Comparison of ENCODE assay signal across 8 cellular contexts in genomic region chr7:47253650-47254080, GRCh38.
A peak's percentile ranks its signal among the peaks of the same experiment; 100 is the strongest.
DNase-seq lines count a peak whose midpoint lies in the region; ATAC-seq, FAIRE-seq and TF ChIP-seq lines count a peak whose summit lies in the region.

No MANE protein-coding gene starts in this region.

- BruUV-seq in GM12878 (replicated peaks; lab: Mats Ljungman, UMichigan) = no TSS peak

- TF ChIP-seq CTCF in NB4 (IDR thresholded peaks at IDR 0.05; ENCODE audit: low read depth, low read length) (no peak), GM12878 (IDR thresholded peaks at IDR 0.05 in 2 of 3, conservative IDR thresholded peaks at IDR 0.05 in 1 of 3; ENCODE audit: control insufficient read depth in 2 of 3, extremely low read depth in 1 of 3, insufficient read depth in 1 of 3, low read depth in 3 of 3, low read length in 3 of 3) (no peak)

- H3K9ac ChIP-seq in GM12878 (ENCODE audit: control insufficient read depth, insufficient read depth, low read length) = no peak overlapping the region

- no peak overlapping the region for H3K4me2 ChIP-seq in GM12878 (ENCODE audit: control insufficient read depth, insufficient read depth)

- peaks cover 0 to 4% of the 10 kb centered on the region in 2 experiments; a peak in 2 of 4 replicates for H3K27me3 ChIP-seq in GM12878 (replicated peaks in 1 of 2; ENCODE audit: control insufficient read depth in 2 of 2, insufficient read depth in 2 of 2, low read length in 1 of 2)

- H3K79me2 ChIP-seq in GM12878 (ENCODE audit: control insufficient read depth, insufficient read depth, low read length) = no peaks in the 10 kb centered on the region

- no peak overlapping the region for H2AFZ ChIP-seq in GM12878 (ENCODE audit: control insufficient read depth, low read depth, low read length)

- FAIRE-seq in GM12878 (lab: Jason Lieb, UNC) = no peak

- no peak for TF ChIP-seq RAD21 in GM12878 (IDR thresholded peaks at IDR 0.05; ENCODE audit: insufficient read depth, low read depth, low read length)

- 22% methylated on average over 14 of the region's 14 CpGs for WGBS in GM12878 (ENCODE audit: insufficient coverage, insufficient replicate concordance, low lambda C conversion rate, missing lambda C conversion rate)

- no peaks in the 10 kb centered on the region for H4K20me1 ChIP-seq in GM12878 (ENCODE audit: control insufficient read depth, insufficient read depth)

- no peak for TF ChIP-seq POLR2A in NB4 (IDR thresholded peaks at IDR 0.05; ENCODE audit: extremely low read depth, insufficient read length)
- TF ChIP-seq POLR2A in GM12878 (IDR thresholded peaks at IDR 0.05; ENCODE audit: low read depth, low read length) = no peak

- ATAC-seq in GM12878 (peak; percentile 65), sciatic nerve (peak; percentile 86)

- H3K4me1 ChIP-seq in GM12878 (ENCODE audit: control insufficient read depth, insufficient read depth, low read length) = no peaks in the 10 kb centered on the region

- SMC1A ChIA-PET in GM12878 (lab: Charles Lee; ENCODE audit: uncharacterized antibody, unreplicated experiment) = interaction anchor here (0.6 to 1.1 kb wide), 5 partner anchors 8 to 382 kb away, joined by 3 to 4 read pairs (median 3); no protein-coding TSS in a partner anchor

- intact Hi-C loops in GM12878 (cut with micrococcal nuclease; ENCODE audit: unreplicated experiment) = loop anchor here (5.0 to 10.0 kb wide), 3 partner anchors 71 to 1339 kb away; no protein-coding TSS in a partner anchor
- intact Hi-C loops in sciatic nerve (cut with DNase I) = no loop called here

- peak overlapping the region; percentile 58 for H3K4me3 ChIP-seq in NB4 (ENCODE audit: low read depth, low read length)
- no peak overlapping the region for H3K4me3 ChIP-seq in GM12878
- H3K4me3 ChIP-seq in iPS-18c (ENCODE audit: insufficient read depth, low read depth, low read length) = peak overlapping the region; percentile 62

- H3K27ac ChIP-seq in GM12878 (ENCODE audit: control insufficient read depth, insufficient read depth) = no peak overlapping the region

- POLR2A ChIA-PET in GM12878 (lab: Charles Lee) = no interaction called here

- peak; percentile 43 for DNase-seq in NCI-H146 (lab: John Stamatoyannopoulos, UW)
- DNase-seq in NCI-H146 treated with DMSO at 0.1 percent for 48 hours (lab: John Stamatoyannopoulos, UW; ENCODE audit: unreplicated experiment) = no peak
- DNase-seq in HCEC 1CT = peak; percentile 75
- DNase-seq in NB4 (ENCODE audit: low read depth) = peak; percentile 88
- DNase-seq in GM12878 (ENCODE audit: low read depth, low spot score) = no peak
- no peak for DNase-seq in sciatic nerve (ENCODE audit: low spot score)
- no peak for DNase-seq in stimulated activated CD4-positive, alpha-beta T cell treated with anti-CD3 and anti-CD28 coated beads, Interleukin-12 subunit alpha, Interleukin-12 subunit beta, amount 100 ng/mL, for 4 hours

- RAD21 ChIA-PET in GM12878 (lab: Charles Lee; ENCODE audit: unreplicated experiment) = interaction anchor here (1.4 to 1.8 kb wide), 2 partner anchors 1331 to 1363 kb away, joined by 3 to 8 read pairs; no protein-coding TSS in a partner anchor

- H3K9me3 ChIP-seq in GM12878 (replicated peaks; ENCODE audit: control insufficient read depth, insufficient read depth, low read length) (no peaks in the 10 kb centered on the region), iPS-18c (ENCODE audit: control insufficient read depth, insufficient read depth, low read length) (peaks cover 7% of the 10 kb centered on the region)

- CTCF ChIA-PET in GM12878 (lab: Yijun Ruan, JAX) = interaction anchor here (0.6 to 4.1 kb wide), 10 partner anchors 9 to 1335 kb away, joined by 3 to 17 read pairs (median 4); no protein-coding TSS in a partner anchor

- in situ Hi-C loops in GM12878 (cut with MboI) = no loop called here

- no peaks in the 10 kb centered on the region for H3K36me3 ChIP-seq in GM12878 (ENCODE audit: control insufficient read depth in 2 of 2, insufficient read depth in 2 of 2, low read length in 1 of 2)

- TF ChIP-seq EP300 in GM12878 (IDR thresholded peaks at IDR 0.05; ENCODE audit: borderline replicate concordance in 1 of 2, control insufficient read depth in 1 of 2, low read depth in 2 of 2, low read length in 2 of 2) = no peak

TF ChIP-seq in GM12878, 131 proteins besides CTCF, POLR2A, EP300 and RAD21:
- TF ChIP-seq PML (IDR thresholded peaks at IDR 0.05; ENCODE audit: low read length) = no peak
- TF ChIP-seq SREBF2 (IDR thresholded peaks at IDR 0.05; ENCODE audit: low read length) = no peak
- TF ChIP-seq ELK1 (IDR thresholded peaks at IDR 0.05; ENCODE audit: low read depth, low read length) = no peak
- no peak for TF ChIP-seq SMARCA5 (IDR thresholded peaks at IDR 0.05)
- no peak for TF ChIP-seq RUNX3 (IDR thresholded peaks at IDR 0.05; ENCODE audit: low read length)
- no peak for TF ChIP-seq NR2F1 (conservative IDR thresholded peaks at IDR 0.05)
- TF ChIP-seq MTA2 (IDR thresholded peaks at IDR 0.05; ENCODE audit: low read depth) = no peak
- no peak for TF ChIP-seq CEBPB (IDR thresholded peaks at IDR 0.05; ENCODE audit: borderline replicate concordance in 1 of 2, low read depth in 2 of 2, low read length in 2 of 2)
- no peak for TF ChIP-seq EGR1 (IDR thresholded peaks at IDR 0.05; ENCODE audit: borderline replicate concordance in 1 of 2, low read depth in 2 of 2, low read length in 2 of 2)
- no peak for TF ChIP-seq MAX (IDR thresholded peaks at IDR 0.05; ENCODE audit: low read depth, low read length)
- no peak for TF ChIP-seq TCF12 (IDR thresholded peaks at IDR 0.05; ENCODE audit: low read depth, low read length)
- no peak for TF ChIP-seq CREB1 (IDR thresholded peaks at IDR 0.05; ENCODE audit: low read depth)

Comparison
In these comparisons a context has a peak if more than half of its experiments do, and no peak if none do; other contexts are left out.
1. DNase-seq: peak in NCI-H146 (single experiment), HCEC 1CT (single experiment) and NB4 (single experiment); none in NCI-H146 treated with DMSO at 0.1 percent for 48 hours (single experiment), GM12878 (single experiment), sciatic nerve (single experiment) and stimulated activated CD4-positive, alpha-beta T cell treated with anti-CD3 and anti-CD28 coated beads, Interleukin-12 subunit alpha, Interleukin-12 subunit beta, amount 100 ng/mL, for 4 hours (single experiment).